ENCODE assay signal across 9 cellular contexts in the genomic region with DNA sequence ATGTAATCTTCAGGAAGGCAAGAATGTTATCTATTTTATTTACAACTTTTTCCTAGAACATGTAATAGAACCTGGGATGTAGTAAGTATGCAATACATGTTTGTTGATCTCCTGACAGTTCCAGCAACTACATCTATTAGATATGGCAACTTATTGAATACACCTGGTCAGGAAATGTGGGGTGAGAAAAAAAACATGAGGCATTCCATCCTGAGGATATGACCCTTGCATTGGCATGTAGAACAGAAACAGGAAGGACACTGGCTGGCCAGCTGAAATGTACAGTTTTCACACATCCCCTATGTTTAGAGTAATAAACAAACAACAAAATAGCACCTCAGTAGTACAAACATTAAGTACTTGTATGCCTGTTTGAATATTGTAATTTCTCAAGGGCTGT.
"Had no signal": no experiment of that assay in that cellular context is flagged by ENCODE, and none has a peak within 500 bp of the region (broad histone marks: within the 10 kb centered on the region; RNA-seq: fewer than 3 reads in every experiment).

No MANE protein-coding gene starts in this region.

- H3K9ac ChIP-seq: GM23248 had no signal

- H3K9me3 ChIP-seq: HAP-1 had no signal

- ATAC-seq: HCT116, HepG2, K562 had no signal

- H3K27ac ChIP-seq: GM23248 had no signal

- DNase-seq: GM23248, GOT3, H7, HFFc6, KG1 had no signal

- H3K36me3 ChIP-seq: HAP-1 had no signal

- H3K4me1 ChIP-seq: HAP-1 had no signal

- H3K4me3 Mint-ChIP-seq: HFFc6 had no signal

- H2AFZ ChIP-seq: GM23248 had no signal

- H3K4me3 ChIP-seq: GM23248, HAP-1, K562 had no signal

- H3K27ac Mint-ChIP-seq: HFFc6 had no signal
